In genomic region chr6:139140854-139141253, GRCh38 we compare ENCODE assay signal across 7 cellular contexts. TPM values are rescaled to one million over a fixed set of nuclear protein-coding genes. Genes with fewer than 3 reads are reported as not detected.
A peak's percentile ranks its signal among the peaks of the same experiment; 100 is the strongest.
DNase-seq lines count a peak whose midpoint lies in the region; ATAC-seq and TF ChIP-seq lines count a peak whose summit lies in the region.
"Not testable (repeated sequence)": the region's sequence is repeated elsewhere in the genome, so short reads cannot be mapped to it uniquely, and the experiment has no call there.

No MANE protein-coding gene starts in this region.

- CTCF ChIA-PET in CD4-positive, alpha-beta memory T cell (lab: Charles Lee; ENCODE audit: partially characterized antibody), result interaction anchor here (1.0 to 5.7 kb wide), 6 partner anchors 13 to 229 kb away, joined by 3 to 54 read pairs (median 3); no protein-coding TSS in a partner anchor
- CTCF ChIA-PET in activated CD8-positive, alpha-beta T cell treated with anti-CD3 and anti-CD28 coated beads for 36 hours (lab: Charles Lee), result interaction anchor here (0.7 to 4.5 kb wide), 9 partner anchors 8 to 233 kb away, joined by 3 to 30 read pairs (median 3); partner anchors contain the start of gene CITED2

- not testable (repeated sequence) for ATAC-seq in activated CD8-positive, alpha-beta T cell treated with anti-CD3 and anti-CD28 coated beads for 36 hours; effector memory CD8-positive, alpha-beta T cell (replicated peaks); stimulated activated effector memory CD8-positive, alpha-beta T cell treated with anti-CD3 and anti-CD28 coated beads, Interleukin-12 subunit alpha, Interleukin-12 subunit beta, amount 100 ng/mL, for 72 hours

- H3K4me1 ChIP-seq in CD4-positive, alpha-beta memory T cell (ENCODE audit: insufficient read depth, low read length), result peaks cover 84% of the 10 kb centered on the region

- not testable (repeated sequence) for H3K27me3 ChIP-seq in CD4-positive, alpha-beta memory T cell (ENCODE audit: insufficient read depth, low read length)

- not testable (repeated sequence) for H3K9me3 Mint-ChIP-seq in CD4-positive, alpha-beta memory T cell; T-helper 2 cell treated with Interferon-gamma antibody and Interleukin-4, amounts not matched to agents 5 μg/mL and 100 μg/mL, for 36 hours; activated CD8-positive, alpha-beta T cell treated with anti-CD3 and anti-CD28 coated beads for 36 hours; activated T-helper 1 cell treated with anti-CD3 and anti-CD28 coated beads, Interleukin-12 subunit alpha, Interleukin-12 subunit beta, Interleukin-2, Interleukin-4 antibody, amounts not matched to agents 30 ng/mL and 10 ng/mL and 1 ng/mL, durations not matched to agents 14 hours and 24 hours and 36 hours; activated naive CD8-positive, alpha-beta T cell (ENCODE audit: low read depth); effector memory CD8-positive, alpha-beta T cell; stimulated activated effector memory CD8-positive, alpha-beta T cell treated with anti-CD3 and anti-CD28 coated beads, Interleukin-12 subunit alpha, Interleukin-12 subunit beta, amount 100 ng/mL, for 72 hours

- peaks cover 29 to 45% of the 10 kb centered on the region in 2 donors for H3K36me3 Mint-ChIP-seq in CD4-positive, alpha-beta memory T cell
- H3K36me3 Mint-ChIP-seq in T-helper 2 cell treated with Interferon-gamma antibody and Interleukin-4, amounts not matched to agents 5 μg/mL and 100 μg/mL, for 36 hours (ENCODE audit: low read depth), result peaks cover 38% of the 10 kb centered on the region
- peaks cover 55% of the 10 kb centered on the region for H3K36me3 Mint-ChIP-seq in activated CD8-positive, alpha-beta T cell treated with anti-CD3 and anti-CD28 coated beads for 36 hours (ENCODE audit: low read depth)
- peaks cover 26% of the 10 kb centered on the region for H3K36me3 Mint-ChIP-seq in activated T-helper 1 cell treated with anti-CD3 and anti-CD28 coated beads, Interleukin-12 subunit alpha, Interleukin-12 subunit beta, Interleukin-2, Interleukin-4 antibody, amounts not matched to agents 30 ng/mL and 10 ng/mL and 1 ng/mL, durations not matched to agents 14 hours and 24 hours and 36 hours (ENCODE audit: low read depth)
- peaks cover 12% of the 10 kb centered on the region for H3K36me3 Mint-ChIP-seq in activated naive CD8-positive, alpha-beta T cell
- H3K36me3 Mint-ChIP-seq in effector memory CD8-positive, alpha-beta T cell (ENCODE audit: insufficient read depth), result peaks cover 73% of the 10 kb centered on the region
- peaks cover 81% of the 10 kb centered on the region for H3K36me3 Mint-ChIP-seq in stimulated activated effector memory CD8-positive, alpha-beta T cell treated with anti-CD3 and anti-CD28 coated beads, Interleukin-12 subunit alpha, Interleukin-12 subunit beta, amount 100 ng/mL, for 72 hours

- H3K9me3 ChIP-seq in CD4-positive, alpha-beta memory T cell (ENCODE audit: control insufficient read depth in 1 of 2, low read length in 2 of 2), result not testable (repeated sequence)

- POLR2A ChIA-PET in CD4-positive, alpha-beta memory T cell (lab: Charles Lee; ENCODE audit: partially characterized antibody), result interaction anchor here (0.8 to 6.8 kb wide), 9 partner anchors 11 to 394 kb away, joined by 3 to 169 read pairs (median 51); partner anchors contain the start of gene CITED2
- POLR2A ChIA-PET in activated CD8-positive, alpha-beta T cell treated with anti-CD3 and anti-CD28 coated beads for 36 hours (lab: Charles Lee), result interaction anchor here (0.7 to 6.0 kb wide), 4 partner anchors 13 to 42 kb away, joined by 3 to 89 read pairs (median 6); no protein-coding TSS in a partner anchor

- not testable (repeated sequence) for H3K36me3 ChIP-seq in CD4-positive, alpha-beta memory T cell (ENCODE audit: insufficient read depth, low read length)

- H3K4me1 Mint-ChIP-seq in CD4-positive, alpha-beta memory T cell, result peaks cover 53 to 89% (median 64%) of the 10 kb centered on the region in 4 donors
- peaks cover 63% of the 10 kb centered on the region for H3K4me1 Mint-ChIP-seq in T-helper 2 cell treated with Interferon-gamma antibody and Interleukin-4, amounts not matched to agents 5 μg/mL and 100 μg/mL, for 36 hours (ENCODE audit: low read depth)
- peaks cover 71% of the 10 kb centered on the region for H3K4me1 Mint-ChIP-seq in activated CD8-positive, alpha-beta T cell treated with anti-CD3 and anti-CD28 coated beads for 36 hours (ENCODE audit: low read depth)
- peaks cover 83% of the 10 kb centered on the region for H3K4me1 Mint-ChIP-seq in activated T-helper 1 cell treated with anti-CD3 and anti-CD28 coated beads, Interleukin-12 subunit alpha, Interleukin-12 subunit beta, Interleukin-2, Interleukin-4 antibody, amounts not matched to agents 30 ng/mL and 10 ng/mL and 1 ng/mL, durations not matched to agents 14 hours and 24 hours and 36 hours (ENCODE audit: low read depth)
- H3K4me1 Mint-ChIP-seq in activated naive CD8-positive, alpha-beta T cell (ENCODE audit: low read depth), result peaks cover 84% of the 10 kb centered on the region
- H3K4me1 Mint-ChIP-seq in effector memory CD8-positive, alpha-beta T cell (ENCODE audit: low read depth in 2 of 2), result peaks cover 66 to 81% of the 10 kb centered on the region in 2 donors
- H3K4me1 Mint-ChIP-seq in stimulated activated effector memory CD8-positive, alpha-beta T cell treated with anti-CD3 and anti-CD28 coated beads, Interleukin-12 subunit alpha, Interleukin-12 subunit beta, amount 100 ng/mL, for 72 hours, result peaks cover 71% of the 10 kb centered on the region

- H3K27ac Mint-ChIP-seq in CD4-positive, alpha-beta memory T cell, result peak overlapping the region; percentile 58 to 98 (median 86)
- peak overlapping the region; percentile 77 for H3K27ac Mint-ChIP-seq in T-helper 2 cell treated with Interferon-gamma antibody and Interleukin-4, amounts not matched to agents 5 μg/mL and 100 μg/mL, for 36 hours
- H3K27ac Mint-ChIP-seq in activated CD8-positive, alpha-beta T cell treated with anti-CD3 and anti-CD28 coated beads for 36 hours, result peak overlapping the region; percentile 93
- peak overlapping the region; percentile 76 for H3K27ac Mint-ChIP-seq in activated T-helper 1 cell treated with anti-CD3 and anti-CD28 coated beads, Interleukin-12 subunit alpha, Interleukin-12 subunit beta, Interleukin-2, Interleukin-4 antibody, amounts not matched to agents 30 ng/mL and 10 ng/mL and 1 ng/mL, durations not matched to agents 14 hours and 24 hours and 36 hours
- H3K27ac Mint-ChIP-seq in activated naive CD8-positive, alpha-beta T cell, result peak overlapping the region; percentile 99
- H3K27ac Mint-ChIP-seq in effector memory CD8-positive, alpha-beta T cell, result peak overlapping the region; percentile 59 to 99
- peak overlapping the region; percentile 41 for H3K27ac Mint-ChIP-seq in stimulated activated effector memory CD8-positive, alpha-beta T cell treated with anti-CD3 and anti-CD28 coated beads, Interleukin-12 subunit alpha, Interleukin-12 subunit beta, amount 100 ng/mL, for 72 hours

- H3K27me3 Mint-ChIP-seq in CD4-positive, alpha-beta memory T cell; T-helper 2 cell treated with Interferon-gamma antibody and Interleukin-4, amounts not matched to agents 5 μg/mL and 100 μg/mL, for 36 hours (ENCODE audit: low read depth); activated CD8-positive, alpha-beta T cell treated with anti-CD3 and anti-CD28 coated beads for 36 hours; activated T-helper 1 cell treated with anti-CD3 and anti-CD28 coated beads, Interleukin-12 subunit alpha, Interleukin-12 subunit beta, Interleukin-2, Interleukin-4 antibody, amounts not matched to agents 30 ng/mL and 10 ng/mL and 1 ng/mL, durations not matched to agents 14 hours and 24 hours and 36 hours (ENCODE audit: insufficient read depth); activated naive CD8-positive, alpha-beta T cell; effector memory CD8-positive, alpha-beta T cell: not testable (repeated sequence)

- peak overlapping the region; percentile 50 for H3K27ac ChIP-seq in CD4-positive, alpha-beta memory T cell (ENCODE audit: low read depth, low read length)

- not testable (repeated sequence) for DNase-seq in CD4-positive, alpha-beta memory T cell; T-helper 2 cell treated with Interferon-gamma antibody and Interleukin-4, amounts not matched to agents 5 μg/mL and 100 μg/mL, for 36 hours (ENCODE audit: low spot score); activated T-helper 1 cell treated with anti-CD3 and anti-CD28 coated beads, Interleukin-12 subunit alpha, Interleukin-12 subunit beta, Interleukin-2, Interleukin-4 antibody, amounts not matched to agents 30 ng/mL and 10 ng/mL and 1 ng/mL, durations not matched to agents 14 hours and 24 hours and 36 hours (ENCODE audit: low spot score); effector memory CD8-positive, alpha-beta T cell
- peak; percentile 37 for DNase-seq in activated CD8-positive, alpha-beta T cell treated with anti-CD3 and anti-CD28 coated beads for 36 hours
- peak in 1 of 2 donors; percentile 49 for DNase-seq in stimulated activated effector memory CD8-positive, alpha-beta T cell treated with anti-CD3 and anti-CD28 coated beads, Interleukin-12 subunit alpha, Interleukin-12 subunit beta, amount 100 ng/mL, for 72 hours (ENCODE audit: low spot score in 2 of 2)

- peak overlapping the region in 1 of 2 donors; percentile 33 for H3K4me3 ChIP-seq in CD4-positive, alpha-beta memory T cell (ENCODE audit: low read length in 2 of 2)

- intact Hi-C loops in CD4-positive, alpha-beta memory T cell (cut with micrococcal nuclease); activated CD8-positive, alpha-beta T cell treated with anti-CD3 and anti-CD28 coated beads for 36 hours (cut with micrococcal nuclease): not testable (repeated sequence)
- intact Hi-C loops in activated T-helper 1 cell treated with anti-CD3 and anti-CD28 coated beads, Interleukin-12 subunit alpha, Interleukin-12 subunit beta, Interleukin-2, Interleukin-4 antibody, amounts not matched to agents 30 ng/mL and 10 ng/mL and 1 ng/mL, durations not matched to agents 14 hours and 24 hours and 36 hours (cut with micrococcal nuclease), result loop anchor here (10.0 kb wide), 2 partner anchors 1444 to 1466 kb away; no protein-coding TSS in a partner anchor

- H3K4me3 Mint-ChIP-seq in CD4-positive, alpha-beta memory T cell, result peak overlapping the region; percentile 84 to 98 (median 94)
- peak overlapping the region; percentile 78 for H3K4me3 Mint-ChIP-seq in T-helper 2 cell treated with Interferon-gamma antibody and Interleukin-4, amounts not matched to agents 5 μg/mL and 100 μg/mL, for 36 hours
- peak overlapping the region; percentile 92 for H3K4me3 Mint-ChIP-seq in activated CD8-positive, alpha-beta T cell treated with anti-CD3 and anti-CD28 coated beads for 36 hours
- H3K4me3 Mint-ChIP-seq in activated T-helper 1 cell treated with anti-CD3 and anti-CD28 coated beads, Interleukin-12 subunit alpha, Interleukin-12 subunit beta, Interleukin-2, Interleukin-4 antibody, amounts not matched to agents 30 ng/mL and 10 ng/mL and 1 ng/mL, durations not matched to agents 14 hours and 24 hours and 36 hours, result peak overlapping the region; percentile 80
- peak overlapping the region; percentile 94 for H3K4me3 Mint-ChIP-seq in activated naive CD8-positive, alpha-beta T cell
- H3K4me3 Mint-ChIP-seq in effector memory CD8-positive, alpha-beta T cell, result peak overlapping the region; percentile 88 to 95
- H3K4me3 Mint-ChIP-seq in stimulated activated effector memory CD8-positive, alpha-beta T cell treated with anti-CD3 and anti-CD28 coated beads, Interleukin-12 subunit alpha, Interleukin-12 subunit beta, amount 100 ng/mL, for 72 hours, result peak overlapping the region; percentile 81

- not testable (repeated sequence) for TF ChIP-seq CTCF in activated CD8-positive, alpha-beta T cell treated with anti-CD3 and anti-CD28 coated beads for 36 hours (IDR thresholded peaks at IDR 0.05)

RNA-seq across cellular contexts. Expression of gene HECA, which starts 6.0 kb away (rescaled TPM):
- total RNA-seq in CD4-positive, alpha-beta memory T cell, result 100 to 1,000 TPM; 154 to 161 TPM
- polyA plus RNA-seq in CD4-positive, alpha-beta memory T cell, result 10 to 100 TPM in 1 of 2 donors, 1 to 10 TPM in 1; 5.4 to 12.1 TPM
- 10 to 100 TPM; 45.4 to 47.1 TPM for total RNA-seq in activated CD8-positive, alpha-beta T cell treated with anti-CD3 and anti-CD28 coated beads for 36 hours
- 49.1 and 49.9 TPM in 2 replicates for total RNA-seq in activated T-helper 1 cell treated with anti-CD3 and anti-CD28 coated beads, Interleukin-12 subunit alpha, Interleukin-12 subunit beta, Interleukin-2, Interleukin-4 antibody, amounts not matched to agents 30 ng/mL and 10 ng/mL and 1 ng/mL, durations not matched to agents 14 hours and 24 hours and 36 hours

Comparison
In these comparisons a context has a peak if more than half of its experiments do, and no peak if none do; other contexts are left out.
1. H3K27ac Mint-ChIP-seq: peak in every context shown above with its lines; median percentile 99 in activated naive CD8-positive, alpha-beta T cell; 93 in activated CD8-positive, alpha-beta T cell treated with anti-CD3 and anti-CD28 coated beads for 36 hours; 86 in CD4-positive, alpha-beta memory T cell; 79 in effector memory CD8-positive, alpha-beta T cell; 77 in T-helper 2 cell treated with Interferon-gamma antibody and Interleukin-4, amounts not matched to agents 5 μg/mL and 100 μg/mL, for 36 hours; 76 in activated T-helper 1 cell treated with anti-CD3 and anti-CD28 coated beads, Interleukin-12 subunit alpha, Interleukin-12 subunit beta, Interleukin-2, Interleukin-4 antibody, amounts not matched to agents 30 ng/mL and 10 ng/mL and 1 ng/mL, durations not matched to agents 14 hours and 24 hours and 36 hours; 41 in stimulated activated effector memory CD8-positive, alpha-beta T cell treated with anti-CD3 and anti-CD28 coated beads, Interleukin-12 subunit alpha, Interleukin-12 subunit beta, amount 100 ng/mL, for 72 hours.